21 cellular contexts compared by ENCODE assay signal in genomic region chr10:117418121-117418520, GRCh38. TPM values are rescaled to one million over a fixed set of nuclear protein-coding genes. Genes with fewer than 3 reads are reported as not detected.
DNase-seq lines count a peak whose midpoint lies in the region; ATAC-seq and TF ChIP-seq lines count a peak whose summit lies in the region.
"Had no signal": no experiment of that assay in that cellular context is flagged by ENCODE, and none has a peak within 500 bp of the region (broad histone marks: within the 10 kb centered on the region; RNA-seq: fewer than 3 reads in every experiment).

No MANE protein-coding gene starts in this region.

- H3K4me3 ChIP-seq in cardiac muscle cell (no peak overlapping the region), mucosa of descending colon (no peak overlapping the region), adrenal gland (no peak overlapping the region)
- H3K4me3 ChIP-seq: MG63, SJCRH30 had no signal

- DNase-seq in cardiac muscle cell (ENCODE audit: low read depth in 1 of 2, low spot score in 1 of 2), result no peak
- no peak for DNase-seq in left ventricle myocardium superior
- no peak for DNase-seq in epithelial cell of prostate (ENCODE audit: low read depth, low spot score)
- peak in 2 of 3 donors; percentile 32 to 65 for DNase-seq in mucosa of descending colon
- no peak for DNase-seq in NCI-H82 treated with DMSO at 0.1 percent for 48 hours (lab: John Stamatoyannopoulos, UW; ENCODE audit: unreplicated experiment)
- no peak for DNase-seq in NCI-H1436 treated with DMSO at 0.1 percent for 48 hours (lab: John Stamatoyannopoulos, UW)
- DNase-seq in adrenal gland, result no peak
- DNase-seq: 8988T, DMS79 treated with DMSO at 0.1 percent for 48 hours, H7, MG63, NCI-H1048, NCI-H1436, NCI-H2081, NCI-H2171 treated with DMSO at 0.1 percent for 48 hours, NCI-H748 treated with DMSO at 0.1 percent for 48 hours, OCI-M1, RPMI8226, SJCRH30 had no signal

- no peak for ATAC-seq in left ventricle myocardium superior
- ATAC-seq in mucosa of descending colon, result peak; percentile 59
- no peak for ATAC-seq in GM18861 (IDR thresholded peaks at IDR 0.05; ENCODE audit: unreplicated experiment)

- peaks cover 23% of the 10 kb centered on the region for H3K4me1 ChIP-seq in cardiac muscle cell (ENCODE audit: low read depth)
- H3K4me1 ChIP-seq in mucosa of descending colon (ENCODE audit: low read depth), result no peaks in the 10 kb centered on the region
- no peaks in the 10 kb centered on the region for H3K4me1 ChIP-seq in adrenal gland (replicated peaks in 1 of 2)

- TF ChIP-seq CTCF in cardiac muscle cell (IDR thresholded peaks at IDR 0.05; ENCODE audit: low read depth, low read length) (no peak), mucosa of descending colon (IDR thresholded peaks at IDR 0.05) (no peak), adrenal gland (IDR thresholded peaks at IDR 0.05) (no peak)

- H3K27ac ChIP-seq in cardiac muscle cell, result peak overlapping the region; percentile 75
- peak overlapping the region; percentile 36 for H3K27ac ChIP-seq in epithelial cell of prostate
- H3K27ac ChIP-seq in adrenal gland, result no peak overlapping the region
- H3K27ac ChIP-seq: KMS-11, SJCRH30 had no signal

- H3K36me3 ChIP-seq in cardiac muscle cell, result no peaks in the 10 kb centered on the region
- H3K36me3 ChIP-seq in mucosa of descending colon (ENCODE audit: low read depth), result no peaks in the 10 kb centered on the region
- no peaks in the 10 kb centered on the region for H3K36me3 ChIP-seq in adrenal gland (replicated peaks in 1 of 2)
- H3K36me3 ChIP-seq: MG63, SJCRH30 had no signal

- no peak for TF ChIP-seq POLR2A in adrenal gland (IDR thresholded peaks at IDR 0.05)

- 28 to 47% (median 43%) methylated on average over 4 of the region's 4 CpGs for WGBS in adrenal gland, 4 donors

- intact Hi-C loops in left ventricle myocardium superior (cut with micrococcal nuclease), result no loop called here
- intact Hi-C loops in mucosa of descending colon (cut with DNase I, micrococcal nuclease), result no loop called here
- intact Hi-C loops in adrenal gland (cut with DNase I), result no loop called here

- H3K9me3 ChIP-seq in cardiac muscle cell (ENCODE audit: low read depth), result no peaks in the 10 kb centered on the region
- H3K9me3 ChIP-seq in mucosa of descending colon, result no peaks in the 10 kb centered on the region
- H3K9me3 ChIP-seq in adrenal gland (replicated peaks in 1 of 3), result no peaks in the 10 kb centered on the region
- H3K9me3 ChIP-seq: MG63, SJCRH30 had no signal

- H3K27me3 ChIP-seq in cardiac muscle cell, result no peaks in the 10 kb centered on the region
- H3K27me3 ChIP-seq in adrenal gland, result no peaks in the 10 kb centered on the region
- H3K27me3 ChIP-seq: MG63 had no signal

RNA-seq across cellular contexts. Expression of gene PDZD8, which starts 42.9 kb away (rescaled TPM):
- total RNA-seq in cardiac muscle cell (6.9 and 12.9 TPM in 2 replicates), left ventricle myocardium superior (18.7 TPM), mucosa of descending colon (10 to 100 TPM; 54.2 to 67.8 (median 57.6) TPM), adrenal gland (10 to 100 TPM; 22.3 to 45.7 (median 26.1) TPM)
- polyA plus RNA-seq in cardiac muscle cell (4.7 and 9.9 TPM in 2 replicates), adrenal gland (10 to 100 TPM in 1 of 3 donors, 1 to 10 TPM in 2; 1.7 to 30.5 (median 3.0) TPM)

Comparison
In these comparisons a context has a peak if more than half of its experiments do, and no peak if none do; other contexts are left out.
1. DNase-seq: peak in mucosa of descending colon (2 of 3); none in cardiac muscle cell (0 of 2), left ventricle myocardium superior (single experiment), epithelial cell of prostate (single experiment), NCI-H82 treated with DMSO at 0.1 percent for 48 hours (single experiment), NCI-H1436 treated with DMSO at 0.1 percent for 48 hours (single experiment) and adrenal gland (0 of 7).
2. H3K27ac ChIP-seq: peak in cardiac muscle cell (single experiment) and epithelial cell of prostate (single experiment); none in adrenal gland (0 of 5).